ENCODE assay signal across 9 cellular contexts in genomic region chr1:59699227-59699847, GRCh38.
DNase-seq lines count a peak whose midpoint lies in the region; ATAC-seq and TF ChIP-seq lines count a peak whose summit lies in the region.
"Had no signal": no experiment of that assay in that cellular context is flagged by ENCODE, and none has a peak within 500 bp of the region (broad histone marks: within the 10 kb centered on the region; RNA-seq: fewer than 3 reads in every experiment).

No MANE protein-coding gene starts in this region.

- no peak for TF ChIP-seq POLR2A in HCT116 (IDR thresholded peaks at IDR 0.05; ENCODE audit: borderline replicate concordance, extremely low read depth, insufficient read depth, insufficient read length)
- no peak for TF ChIP-seq POLR2A in body of pancreas (IDR thresholded peaks at IDR 0.05)
- TF ChIP-seq POLR2A in testis (IDR thresholded peaks at IDR 0.05): no peak

- intact Hi-C loops in HCT116 (cut with micrococcal nuclease) (loop anchor here (1.0 to 5.0 kb wide), 5 partner anchors 403 to 1182 kb away; partner anchors contain the start of gene FGGY), body of pancreas (cut with DNase I) (no loop called here), testis (cut with DNase I; ENCODE audit: low total_unique reads) (no loop called here)

- CTCF ChIA-PET in HCT116 (lab: Charles Lee): interaction anchor here (0.9 to 2.3 kb wide), 12 partner anchors 9 to 966 kb away, joined by 3 to 14 read pairs (median 4); no protein-coding TSS in a partner anchor

- no peaks in the 10 kb centered on the region for H3K79me2 ChIP-seq in HCT116 (ENCODE audit: insufficient read depth, low read length)

- H3K4me3 ChIP-seq in HCT116 (replicated peaks in 1 of 2; ENCODE audit: low read depth in 1 of 2, low read length in 2 of 2) (no peak overlapping the region), body of pancreas (no peak overlapping the region), testis (no peak overlapping the region)
- H3K4me3 ChIP-seq: skin epidermis had no signal

- H3K27ac ChIP-seq in HCT116 (ENCODE audit: low read depth, low read length) (no peak overlapping the region), body of pancreas (peak overlapping the region in 1 of 4 donors; percentile 39), testis (no peak overlapping the region)

- H3K27me3 ChIP-seq in HCT116 (ENCODE audit: insufficient read depth, low read length) (no peaks in the 10 kb centered on the region), body of pancreas (no peaks in the 10 kb centered on the region), testis (no peaks in the 10 kb centered on the region)

- RAD21 ChIA-PET in HCT116 (lab: Charles Lee; ENCODE audit: low non-redundant PET in 1 of 2, low total read pairs in 2 of 2, uncharacterized antibody in 2 of 2, unreplicated experiment in 2 of 2): no interaction called here

- H2AFZ ChIP-seq in HCT116 (ENCODE audit: low read depth, low read length, poor library complexity, severe bottlenecking): no peak overlapping the region

- peak; percentile 93 for TF ChIP-seq RAD21 in HCT116 (IDR thresholded peaks at IDR 0.05; ENCODE audit: low read depth)

- POLR2A ChIA-PET in HCT116 (lab: Charles Lee): no interaction called here

- H3K9me2 ChIP-seq in HCT116 (ENCODE audit: insufficient read depth): no peaks in the 10 kb centered on the region

- no peaks in the 10 kb centered on the region for H4K20me1 ChIP-seq in HCT116 (ENCODE audit: insufficient read depth)

- no peak overlapping the region for H3K4me2 ChIP-seq in HCT116 (ENCODE audit: low read length)

- H3K4me1 ChIP-seq in HCT116 (ENCODE audit: control insufficient read depth in 1 of 2, insufficient read depth in 2 of 2, low read length in 2 of 2) (no peaks in the 10 kb centered on the region), body of pancreas (peaks cover 15% of the 10 kb centered on the region), testis (no peaks in the 10 kb centered on the region)

- no TSS peak for BruUV-seq in HCT116 (replicated peaks; lab: Mats Ljungman, UMichigan)

- no peak overlapping the region for H3K9ac ChIP-seq in HCT116 (ENCODE audit: low read length)

- TF ChIP-seq CTCF in HCT116 (IDR thresholded peaks at IDR 0.05 in 2 of 3, conservative IDR thresholded peaks at IDR 0.05 in 1 of 3; ENCODE audit: borderline replicate concordance in 1 of 3, insufficient read depth in 1 of 3, low read depth in 2 of 3, low read length in 2 of 3) (peak; percentile 67 to 93 (median 89); a peak in 5 of 6 replicates), body of pancreas (IDR thresholded peaks at IDR 0.05) (peak; percentile 75 to 100 (median 90)), testis (IDR thresholded peaks at IDR 0.05) (peak; percentile 93 to 96 (median 93))

- ATAC-seq in HCT116 (no peak), body of pancreas (peak; percentile 75), HG02885 (IDR thresholded peaks at IDR 0.05; ENCODE audit: poor library complexity, unreplicated experiment) (no peak)

- H3K9me3 ChIP-seq in HCT116 (ENCODE audit: control insufficient read depth in 1 of 2, insufficient read depth in 1 of 2, low read depth in 1 of 2, low read length in 2 of 2) (no peaks in the 10 kb centered on the region), body of pancreas (no peaks in the 10 kb centered on the region), testis (no peaks in the 10 kb centered on the region)

- H3K36me3 ChIP-seq in HCT116 (ENCODE audit: control insufficient read depth in 1 of 2, insufficient read depth in 2 of 2, low read length in 2 of 2) (no peaks in the 10 kb centered on the region), body of pancreas (replicated peaks in 1 of 2; ENCODE audit: insufficient read depth in 1 of 2, low read depth in 2 of 2) (no peaks in the 10 kb centered on the region), testis (ENCODE audit: low read depth, missing control alignments) (no peaks in the 10 kb centered on the region)

- 41 to 43% methylated on average over 5 of the region's 5 CpGs for WGBS in body of pancreas, 2 donors
- WGBS in testis, 2 donors: 59% methylated on average over 5 of the region's 5 CpGs

- DNase-seq in COLO668 (lab: John Stamatoyannopoulos, UW; ENCODE audit: unreplicated experiment) (peak; percentile 50), HCT116 (ENCODE audit: low read depth, low spot score) (peak; percentile 15), NOMO-1 (lab: John Stamatoyannopoulos, UW; ENCODE audit: unreplicated experiment in 2 of 2) (peak; percentile 52 to 58), body of pancreas (peak; percentile 23 to 42 (median 32)), kidney tubule cell (ENCODE audit: low spot score) (peak; percentile 59), testis (no peak), cortex of kidney (lab: John Stamatoyannopoulos, UW) (no peak)

TF ChIP-seq in HCT116, 20 proteins besides CTCF, POLR2A, EP300 and RAD21:
- TF ChIP-seq TCF7L2 (IDR thresholded peaks at IDR 0.05; ENCODE audit: borderline replicate concordance, extremely low read depth, insufficient read depth, insufficient read length): no peak
- no peak for TF ChIP-seq FOSL1 (IDR thresholded peaks at IDR 0.05; ENCODE audit: low read depth)
- TF ChIP-seq, protein P1, sequence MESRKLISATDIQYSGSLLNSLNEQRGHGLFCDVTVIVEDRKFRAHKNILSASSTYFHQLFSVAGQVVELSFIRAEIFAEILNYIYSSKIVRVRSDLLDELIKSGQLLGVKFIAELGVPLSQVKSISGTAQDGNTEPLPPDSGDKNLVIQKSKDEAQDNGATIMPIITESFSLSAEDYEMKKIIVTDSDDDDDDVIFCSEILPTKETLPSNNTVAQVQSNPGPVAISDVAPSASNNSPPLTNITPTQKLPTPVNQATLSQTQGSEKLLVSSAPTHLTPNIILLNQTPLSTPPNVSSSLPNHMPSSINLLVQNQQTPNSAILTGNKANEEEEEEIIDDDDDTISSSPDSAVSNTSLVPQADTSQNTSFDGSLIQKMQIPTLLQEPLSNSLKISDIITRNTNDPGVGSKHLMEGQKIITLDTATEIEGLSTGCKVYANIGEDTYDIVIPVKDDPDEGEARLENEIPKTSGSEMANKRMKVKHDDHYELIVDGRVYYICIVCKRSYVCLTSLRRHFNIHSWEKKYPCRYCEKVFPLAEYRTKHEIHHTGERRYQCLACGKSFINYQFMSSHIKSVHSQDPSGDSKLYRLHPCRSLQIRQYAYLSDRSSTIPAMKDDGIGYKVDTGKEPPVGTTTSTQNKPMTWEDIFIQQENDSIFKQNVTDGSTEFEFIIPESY (IDR thresholded peaks at IDR 0.05; ENCODE audit: extremely low read depth, insufficient replicate concordance, low read length): no peak
- TF ChIP-seq, protein P2, sequence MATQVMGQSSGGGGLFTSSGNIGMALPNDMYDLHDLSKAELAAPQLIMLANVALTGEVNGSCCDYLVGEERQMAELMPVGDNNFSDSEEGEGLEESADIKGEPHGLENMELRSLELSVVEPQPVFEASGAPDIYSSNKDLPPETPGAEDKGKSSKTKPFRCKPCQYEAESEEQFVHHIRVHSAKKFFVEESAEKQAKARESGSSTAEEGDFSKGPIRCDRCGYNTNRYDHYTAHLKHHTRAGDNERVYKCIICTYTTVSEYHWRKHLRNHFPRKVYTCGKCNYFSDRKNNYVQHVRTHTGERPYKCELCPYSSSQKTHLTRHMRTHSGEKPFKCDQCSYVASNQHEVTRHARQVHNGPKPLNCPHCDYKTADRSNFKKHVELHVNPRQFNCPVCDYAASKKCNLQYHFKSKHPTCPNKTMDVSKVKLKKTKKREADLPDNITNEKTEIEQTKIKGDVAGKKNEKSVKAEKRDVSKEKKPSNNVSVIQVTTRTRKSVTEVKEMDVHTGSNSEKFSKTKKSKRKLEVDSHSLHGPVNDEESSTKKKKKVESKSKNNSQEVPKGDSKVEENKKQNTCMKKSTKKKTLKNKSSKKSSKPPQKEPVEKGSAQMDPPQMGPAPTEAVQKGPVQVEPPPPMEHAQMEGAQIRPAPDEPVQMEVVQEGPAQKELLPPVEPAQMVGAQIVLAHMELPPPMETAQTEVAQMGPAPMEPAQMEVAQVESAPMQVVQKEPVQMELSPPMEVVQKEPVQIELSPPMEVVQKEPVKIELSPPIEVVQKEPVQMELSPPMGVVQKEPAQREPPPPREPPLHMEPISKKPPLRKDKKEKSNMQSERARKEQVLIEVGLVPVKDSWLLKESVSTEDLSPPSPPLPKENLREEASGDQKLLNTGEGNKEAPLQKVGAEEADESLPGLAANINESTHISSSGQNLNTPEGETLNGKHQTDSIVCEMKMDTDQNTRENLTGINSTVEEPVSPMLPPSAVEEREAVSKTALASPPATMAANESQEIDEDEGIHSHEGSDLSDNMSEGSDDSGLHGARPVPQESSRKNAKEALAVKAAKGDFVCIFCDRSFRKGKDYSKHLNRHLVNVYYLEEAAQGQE (IDR thresholded peaks at IDR 0.05; ENCODE audit: low read depth): no peak
- no peak for TF ChIP-seq EGR1 (IDR thresholded peaks at IDR 0.05; ENCODE audit: low read depth)
- no peak for TF ChIP-seq YY1 (IDR thresholded peaks at IDR 0.05; ENCODE audit: extremely low read depth, insufficient replicate concordance, low read depth, low read length)
- TF ChIP-seq EZH2phosphoT487 (IDR thresholded peaks at IDR 0.05; ENCODE audit: borderline replicate concordance): no peak
- no peak for TF ChIP-seq EZH2 (IDR thresholded peaks at IDR 0.05)
- TF ChIP-seq CBX3 (IDR thresholded peaks at IDR 0.05; ENCODE audit: low read depth): no peak
- no peak for TF ChIP-seq SRF (IDR thresholded peaks at IDR 0.05; ENCODE audit: low read depth)
- no peak for TF ChIP-seq ZFX (IDR thresholded peaks at IDR 0.05)
- TF ChIP-seq POLR2AphosphoS5 (IDR thresholded peaks at IDR 0.05; ENCODE audit: low read depth, low read length): no peak
- no peak for TF ChIP-seq SP1 (IDR thresholded peaks at IDR 0.05; ENCODE audit: low read depth)
- no peak for TF ChIP-seq JUND (IDR thresholded peaks at IDR 0.05)
- no peak for TF ChIP-seq SIN3A (IDR thresholded peaks at IDR 0.05; ENCODE audit: low read depth)
- TF ChIP-seq ELF1 (IDR thresholded peaks at IDR 0.05; ENCODE audit: borderline replicate concordance, low read depth): no peak

Comparison
In these comparisons a context has a peak if more than half of its experiments do, and no peak if none do; other contexts are left out.
1. DNase-seq: peak in COLO668 (single experiment), HCT116 (single experiment), NOMO-1 (2 of 2), body of pancreas (4 of 4) and kidney tubule cell (single experiment); none in testis (single experiment) and cortex of kidney (single experiment).
2. Peak in every context shown above with its lines, with median percentiles within 50 percentile points of each other: CTCF ChIP-seq.